Comparison of ENCODE assay signal across 35 cellular contexts in the genomic region with DNA sequence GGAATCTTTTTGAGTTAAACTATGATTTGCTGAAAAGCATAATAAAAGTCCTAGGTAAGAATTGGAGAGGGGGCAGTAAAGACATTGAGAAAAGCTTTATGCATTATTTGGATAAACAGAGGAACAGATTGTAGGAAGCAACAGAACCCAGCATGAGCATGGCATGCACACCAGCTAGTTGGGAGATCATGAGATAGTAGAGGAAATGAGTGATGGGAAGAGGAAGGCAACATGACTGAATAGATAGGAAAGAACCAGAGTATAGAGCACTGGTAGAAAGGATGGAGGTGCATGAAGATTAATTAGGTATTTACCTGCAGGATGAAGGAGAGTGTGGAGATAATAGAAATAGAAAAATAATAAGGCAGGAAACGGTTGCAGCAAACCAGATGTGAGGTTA.
"Had no signal": no experiment of that assay in that cellular context is flagged by ENCODE, and none has a peak within 500 bp of the region (broad histone marks: within the 10 kb centered on the region; RNA-seq: fewer than 3 reads in every experiment).

No MANE protein-coding gene starts in this region.

- H3K4me3 ChIP-seq: MG63 had no signal

- H3K27ac ChIP-seq: KMS-11 had no signal

- DNase-seq: Karpas-422, Kasumi-1, MG63, MM.1S, MV-4-11, NCI-H1048, NCI-H1092, NCI-H1092 treated with DMSO at 0.1 percent for 48 hours, NCI-H1105, NCI-H1105 treated with DMSO at 0.1 percent for 48 hours, NCI-H1417, NCI-H1417 treated with DMSO at 0.1 percent for 48 hours, NCI-H1436, NCI-H1436 treated with DMSO at 0.1 percent for 48 hours, NCI-H146, NCI-H1694, NCI-H1694 treated with DMSO at 0.1 percent for 48 hours, NCI-H187, NCI-H187 treated with DMSO at 0.1 percent for 48 hours, NCI-H1930, NCI-H2029, NCI-H2029 treated with DMSO at 0.1 percent for 48 hours, NCI-H2081, NCI-H2081 treated with DMSO at 0.1 percent for 48 hours, NCI-H2107, NCI-H2171, NCI-H2171 treated with DMSO at 0.1 percent for 48 hours, NCI-H2227 treated with DMSO at 0.1 percent for 48 hours, NCI-H226, NCI-H345, NCI-H446, NCI-H446 treated with DMSO at 0.1 percent for 48 hours, NCI-H510A, NCI-H510A treated with DMSO at 0.1 percent for 48 hours had no signal

- H3K9me3 ChIP-seq: MG63 had no signal

- H3K4me2 ChIP-seq: KMS-11 had no signal

- H3K36me3 ChIP-seq: MG63 had no signal

- H3K9ac ChIP-seq: KMS-11 had no signal

- H3K27me3 ChIP-seq: MG63 had no signal
